7 cellular contexts compared by ENCODE assay signal in the genomic region with DNA sequence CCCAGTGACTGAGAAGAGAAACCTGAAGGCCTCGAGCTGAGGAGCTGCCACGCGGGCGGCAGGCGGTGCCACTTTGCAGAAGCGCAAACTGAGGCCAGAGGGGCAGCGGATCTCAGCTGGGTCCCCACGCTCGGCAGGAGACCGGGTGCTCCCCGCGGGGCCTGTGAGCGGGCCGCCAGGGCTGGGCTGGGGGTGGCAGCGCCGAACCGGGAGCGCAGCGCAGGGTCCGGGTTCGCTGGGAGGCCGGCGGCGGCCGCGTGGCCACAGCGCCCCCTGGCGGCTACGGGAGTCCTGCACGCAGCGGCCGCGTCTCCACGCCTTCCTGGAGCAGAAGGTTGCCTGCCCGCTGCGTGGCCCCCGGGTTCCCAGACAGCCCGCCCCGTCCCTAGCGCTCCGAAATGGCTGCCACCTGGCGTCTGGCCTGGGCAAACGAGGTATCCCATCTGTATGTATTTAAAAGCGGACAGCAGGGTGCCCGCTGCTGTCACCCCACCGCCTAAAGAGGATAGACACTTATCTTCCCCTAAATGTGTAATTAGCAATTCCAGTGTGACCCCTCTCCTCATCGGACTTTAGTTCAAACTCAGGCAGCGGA.
DNase-seq lines count a peak whose midpoint lies in the region; ATAC-seq and TF ChIP-seq lines count a peak whose summit lies in the region.

No MANE protein-coding gene starts in this region.

- peak; percentile 75 for ATAC-seq in HG03159 (IDR thresholded peaks at IDR 0.05; ENCODE audit: unreplicated experiment)

- in situ Hi-C loops in GM13976 (cut with MboI; ENCODE audit: low sequenced_read_pairs, unreplicated experiment): no loop called here

- peak; percentile 89 for DNase-seq in GM13976 (ENCODE audit: low spot score)
- peak; percentile 69 to 75 for DNase-seq in NOMO-1 (lab: John Stamatoyannopoulos, UW; ENCODE audit: unreplicated experiment in 2 of 2)
- peak; percentile 46 for DNase-seq in activated T-cell treated with anti-CD3 and anti-CD28 coated beads for 1 hour (ENCODE audit: low read depth)
- DNase-seq in erythroblast (lab: John Stamatoyannopoulos, UW): peak; percentile 54 to 69
- DNase-seq in myocyte (ENCODE audit: low read depth): peak; percentile 57
- DNase-seq in stimulated activated naive CD4-positive, alpha-beta T cell (lab: John Stamatoyannopoulos, UW): peak; percentile 2 to 59 (median 16)

- TF ChIP-seq POLR2A in erythroblast (IDR thresholded peaks at IDR 0.05; ENCODE audit: low read length): no peak

- TF ChIP-seq CTCF in GM13976 (IDR thresholded peaks at IDR 0.05; ENCODE audit: borderline replicate concordance, control extremely low read depth, extremely low read depth, insufficient read depth, missing control alignments): peak; percentile 92

Comparison
In these comparisons a context has a peak if more than half of its experiments do, and no peak if none do; other contexts are left out.
1. Peak in every context shown above with its lines: DNase-seq and ATAC-seq.
2. DNase-seq: peak in every context shown above with its lines; median percentile 89 in GM13976; 72 in NOMO-1; 62 in erythroblast; 57 in myocyte; 46 in activated T-cell treated with anti-CD3 and anti-CD28 coated beads for 1 hour; 16 in stimulated activated naive CD4-positive, alpha-beta T cell.